ENCODE assay signal across 5 cellular contexts in the genomic region with DNA sequence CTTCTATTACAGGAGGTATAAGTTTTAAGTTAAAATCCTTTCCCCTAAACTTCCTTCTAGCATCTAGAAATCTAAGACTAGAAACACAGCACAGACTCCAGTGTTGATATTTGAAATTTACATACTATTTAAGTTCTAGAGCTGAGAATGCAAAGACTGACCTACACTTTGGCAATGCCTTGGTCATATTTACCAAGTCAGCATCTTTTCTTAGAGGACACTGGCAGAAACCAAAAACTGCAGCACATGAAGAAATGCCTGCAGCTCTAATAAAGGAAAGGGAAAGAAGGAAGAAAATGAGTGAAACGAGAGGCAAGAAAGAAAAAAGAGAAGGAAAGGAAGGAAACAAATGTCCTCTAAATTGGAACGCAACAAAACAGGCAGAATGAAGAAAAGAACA.
"Had no signal": no experiment of that assay in that cellular context is flagged by ENCODE, and none has a peak within 500 bp of the region (broad histone marks: within the 10 kb centered on the region; RNA-seq: fewer than 3 reads in every experiment).

No MANE protein-coding gene starts in this region.

- H3K9ac ChIP-seq: KMS-11 had no signal

- DNase-seq: KBM-7, KG1 had no signal

- FAIRE-seq: HTR-8/SVneo had no signal

- H3K27ac ChIP-seq: HL-60, KMS-11 had no signal

- H3K4me2 ChIP-seq: KMS-11 had no signal
